In the genomic region with DNA sequence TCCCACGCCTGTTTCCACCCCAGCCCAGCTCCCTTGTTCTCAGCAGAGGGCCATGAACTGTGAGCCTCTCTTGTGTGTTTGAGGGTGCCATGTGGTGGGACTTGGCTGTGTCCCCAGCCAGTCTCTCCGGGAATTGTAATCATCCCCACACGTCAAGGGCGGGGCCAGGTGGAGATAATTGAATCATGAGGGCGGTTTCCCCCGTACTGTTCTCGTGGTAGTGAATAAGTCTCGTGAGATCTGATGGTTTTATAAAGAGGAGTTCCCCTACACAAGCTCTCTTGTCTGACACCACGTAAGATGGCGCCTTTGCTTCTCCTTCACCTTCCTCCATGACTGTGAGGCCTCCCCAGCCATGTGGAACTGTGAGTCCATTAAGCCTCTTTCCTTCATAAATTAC, we compare ENCODE assay signal across 18 cellular contexts.
"Had no signal": no experiment of that assay in that cellular context is flagged by ENCODE, and none has a peak within 500 bp of the region (broad histone marks: within the 10 kb centered on the region; RNA-seq: fewer than 3 reads in every experiment).

No MANE protein-coding gene starts in this region.

- H3K36me3 Mint-ChIP-seq: activated CD8-positive, alpha-beta memory T cell treated with anti-CD3 and anti-CD28 coated beads, Interleukin-2, amount 10 ng/mL, durations not matched to agents 7 days and 5 days; activated naive CD8-positive, alpha-beta T cell treated with anti-CD3 and anti-CD28 coated beads, Interleukin-2, amount 10 ng/mL, durations not matched to agents 7 days and 5 days; naive thymus-derived CD4-positive, alpha-beta T cell had no signal

- ATAC-seq: activated CD8-positive, alpha-beta memory T cell treated with anti-CD3 and anti-CD28 coated beads, Interleukin-2, amount 10 ng/mL, durations not matched to agents 7 days and 5 days; gastrocnemius medialis; naive thymus-derived CD4-positive, alpha-beta T cell had no signal

- H3K4me3 ChIP-seq: ascending aorta, gastrocnemius medialis, lung, upper lobe of left lung had no signal

- H3K4me3 Mint-ChIP-seq: activated CD8-positive, alpha-beta memory T cell treated with anti-CD3 and anti-CD28 coated beads, Interleukin-2, amount 10 ng/mL, durations not matched to agents 7 days and 5 days; activated naive CD8-positive, alpha-beta T cell treated with anti-CD3 and anti-CD28 coated beads, Interleukin-2, amount 10 ng/mL, durations not matched to agents 7 days and 5 days; activated T-cell treated with anti-CD3 and anti-CD28 coated beads, Interleukin-2, amount 50 U/mL, for 24 hours; naive thymus-derived CD4-positive, alpha-beta T cell; stimulated activated naive CD8-positive, alpha-beta T cell treated with anti-CD3 and anti-CD28 coated beads, Interleukin-15, Interleukin-2, amounts not matched to agents 100 ng/mL and 50 ng/mL, for 24 hours; T-helper 2 cell treated with Interferon-gamma antibody and Interleukin-4, amounts not matched to agents 5 μg/mL and 100 μg/mL, for 36 hours had no signal

- DNase-seq: activated CD4-positive, alpha-beta T cell treated with anti-CD3 and anti-CD28 coated beads, Interleukin-2, amount 50 U/mL, for 48 hours; activated CD4-positive, CD25-positive, alpha-beta regulatory T cell treated with anti-CD3 and anti-CD28 coated beads, Interleukin-2, amount 50 U/mL, for 72 hours; activated gamma-delta T cell; activated naive CD8-positive, alpha-beta T cell treated with anti-CD3 and anti-CD28 coated beads, Interleukin-2, amount 10 ng/mL, durations not matched to agents 7 days and 5 days; activated T-cell treated with anti-CD3 and anti-CD28 coated beads, Interleukin-2, amount 50 U/mL, for 24 hours; central memory CD4-positive, alpha-beta T cell; cortex of kidney; effector CD8-positive, alpha-beta T cell; gastrocnemius medialis; hippocampal formation; naive thymus-derived CD4-positive, alpha-beta T cell; stimulated activated CD4-positive, alpha-beta T cell treated with anti-CD3 and anti-CD28 coated beads, Interleukin-2, amount 100 ng/mL, for 48 hours; upper lobe of left lung had no signal

- H3K9me3 Mint-ChIP-seq: activated naive CD8-positive, alpha-beta T cell treated with anti-CD3 and anti-CD28 coated beads, Interleukin-2, amount 10 ng/mL, durations not matched to agents 7 days and 5 days; activated T-cell treated with anti-CD3 and anti-CD28 coated beads, Interleukin-2, amount 50 U/mL, for 24 hours; stimulated activated naive CD8-positive, alpha-beta T cell treated with anti-CD3 and anti-CD28 coated beads, Interleukin-15, Interleukin-2, amounts not matched to agents 100 ng/mL and 50 ng/mL, for 24 hours; T-helper 2 cell treated with Interferon-gamma antibody and Interleukin-4, amounts not matched to agents 5 μg/mL and 100 μg/mL, for 36 hours had no signal

- H3K27me3 Mint-ChIP-seq: activated CD8-positive, alpha-beta memory T cell treated with anti-CD3 and anti-CD28 coated beads, Interleukin-2, amount 10 ng/mL, durations not matched to agents 7 days and 5 days; activated T-cell treated with anti-CD3 and anti-CD28 coated beads, Interleukin-2, amount 50 U/mL, for 24 hours had no signal

- H3K4me1 ChIP-seq: ascending aorta, gastrocnemius medialis had no signal

- H3K4me1 Mint-ChIP-seq: activated CD8-positive, alpha-beta memory T cell treated with anti-CD3 and anti-CD28 coated beads, Interleukin-2, amount 10 ng/mL, durations not matched to agents 7 days and 5 days; activated naive CD8-positive, alpha-beta T cell treated with anti-CD3 and anti-CD28 coated beads, Interleukin-2, amount 10 ng/mL, durations not matched to agents 7 days and 5 days; naive thymus-derived CD4-positive, alpha-beta T cell had no signal

- H3K9me3 ChIP-seq: ascending aorta, gastrocnemius medialis, upper lobe of left lung had no signal

- H3K36me3 ChIP-seq: ascending aorta, gastrocnemius medialis, upper lobe of left lung had no signal

- H3K27ac Mint-ChIP-seq: activated CD8-positive, alpha-beta memory T cell treated with anti-CD3 and anti-CD28 coated beads, Interleukin-2, amount 10 ng/mL, durations not matched to agents 7 days and 5 days; activated naive CD8-positive, alpha-beta T cell treated with anti-CD3 and anti-CD28 coated beads, Interleukin-2, amount 10 ng/mL, durations not matched to agents 7 days and 5 days; activated T-cell treated with anti-CD3 and anti-CD28 coated beads, Interleukin-2, amount 50 U/mL, for 24 hours; naive thymus-derived CD4-positive, alpha-beta T cell; stimulated activated naive CD8-positive, alpha-beta T cell treated with anti-CD3 and anti-CD28 coated beads, Interleukin-15, Interleukin-2, amounts not matched to agents 100 ng/mL and 50 ng/mL, for 24 hours; T-helper 2 cell treated with Interferon-gamma antibody and Interleukin-4, amounts not matched to agents 5 μg/mL and 100 μg/mL, for 36 hours had no signal

- H3K27ac ChIP-seq: ascending aorta, gastrocnemius medialis, upper lobe of left lung had no signal

- H3K27me3 ChIP-seq: ascending aorta, upper lobe of left lung had no signal
